ENCODE assay signal across 28 cellular contexts in the genomic region with DNA sequence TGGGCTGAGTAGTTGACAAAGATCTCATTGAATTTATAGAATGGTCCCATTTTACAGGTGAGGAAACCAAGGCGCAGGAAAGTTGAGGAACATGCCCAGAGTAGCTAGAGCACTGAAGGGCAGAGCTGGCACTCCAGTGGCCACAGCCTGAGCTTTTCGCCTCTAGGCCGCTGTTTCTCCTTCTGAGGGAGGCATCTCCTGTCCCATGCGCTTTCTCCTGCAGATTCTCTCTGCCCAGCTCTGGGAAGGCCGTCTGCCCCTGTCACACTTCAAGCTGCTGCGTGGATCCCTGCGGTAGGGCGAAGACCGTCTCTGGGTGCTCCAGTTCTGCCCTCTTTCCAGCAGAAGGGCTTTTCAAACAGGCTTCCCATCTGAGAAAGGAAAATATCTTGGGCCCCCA.
"Had no signal": no experiment of that assay in that cellular context is flagged by ENCODE, and none has a peak within 500 bp of the region (broad histone marks: within the 10 kb centered on the region; RNA-seq: fewer than 3 reads in every experiment).

No MANE protein-coding gene starts in this region.

- ATAC-seq: activated CD4-positive, CD25-positive, alpha-beta regulatory T cell treated with anti-CD3 and anti-CD28 coated beads, Interleukin-2, amount 50 U/mL, for 24 hours; activated CD8-positive, alpha-beta T cell treated with anti-CD3 and anti-CD28 coated beads for 36 hours; gastroesophageal sphincter; heart right ventricle; T-helper 17 cell had no signal

- H3K27me3 ChIP-seq: brain microvascular endothelial cell had no signal

- H3K4me1 ChIP-seq: esophagus squamous epithelium, gastroesophageal sphincter, heart right ventricle had no signal

- H3K27ac ChIP-seq: brain microvascular endothelial cell, coronary artery, dorsolateral prefrontal cortex, epithelial cell of prostate, esophagus squamous epithelium, gastroesophageal sphincter, heart right ventricle, WERI-Rb-1 had no signal

- H3K9me3 ChIP-seq: esophagus squamous epithelium, gastroesophageal sphincter, heart right ventricle had no signal

- DNase-seq: activated B cell treated with CpG ODN at 0.5 μM for 24 hours; activated CD4-positive, alpha-beta T cell treated with anti-CD3 and anti-CD28 coated beads for 48 hours; activated CD4-positive, alpha-beta T cell treated with anti-CD3 and anti-CD28 coated beads, Interleukin-2, amount 50 U/mL, for 1 hour; activated CD4-positive, alpha-beta T cell treated with anti-CD3 and anti-CD28 coated beads, Interleukin-2, amount 50 U/mL, for 48 hours; activated CD8-positive, alpha-beta memory T cell treated with anti-CD3 and anti-CD28 coated beads for 24 hours; activated CD8-positive, alpha-beta T cell treated with anti-CD3 and anti-CD28 coated beads for 36 hours; activated gamma-delta T cell treated with Interleukin-2 at 50 U/mL for 16 hours; activated naive CD4-positive, alpha-beta T cell treated with anti-CD3 and anti-CD28 coated beads, Interleukin-2, amount 50 U/mL, for 16 hours; activated naive CD4-positive, alpha-beta T cell treated with Interleukin-2 at 50 U/mL for 16 hours; activated T-cell treated with anti-CD3 and anti-CD28 coated beads, Interleukin-2, amount 50 U/mL, for 48 hours; amniotic stem cell; anterior cingulate cortex; brain microvascular endothelial cell; dorsolateral prefrontal cortex; effector memory CD4-positive, alpha-beta T cell; esophagus squamous epithelium; foreskin melanocyte; heart right ventricle; T-helper 1 cell; T-helper 17 cell; T1000; WERI-Rb-1 had no signal

- FAIRE-seq: astrocyte, bronchial epithelial cell had no signal

- H3K4me3 ChIP-seq: coronary artery, dorsolateral prefrontal cortex, esophagus squamous epithelium, gastroesophageal sphincter, heart right ventricle had no signal

- H3K36me3 ChIP-seq: brain microvascular endothelial cell, esophagus squamous epithelium, gastroesophageal sphincter, heart right ventricle, WERI-Rb-1 had no signal
